ENCODE assay signal across 6 cellular contexts in genomic region chr15:32427635-32428034, GRCh38. TPM values are rescaled to one million over a fixed set of nuclear protein-coding genes. Genes with fewer than 3 reads are reported as not detected.
"Had no signal": no experiment of that assay in that cellular context is flagged by ENCODE, and none has a peak within 500 bp of the region (broad histone marks: within the 10 kb centered on the region; RNA-seq: fewer than 3 reads in every experiment).

No MANE protein-coding gene starts in this region.

RNA-seq across cellular contexts. Expression of gene GOLGA8K, which starts 24.5 kb away (rescaled TPM):
- total RNA-seq: activated naive CD4-positive, alpha-beta T cell treated with anti-CD3 and anti-CD28 coated beads for 36 hours; epithelial cell of proximal tubule; esophagus mucosa had no signal

RNA-seq across cellular contexts. Expression of gene GOLGA8O, which starts 27.8 kb away (rescaled TPM):
- total RNA-seq: bronchial epithelial cell, cerebellum, WTC11 had no signal
